ENCODE assay signal across 11 cellular contexts in genomic region chr10:117609095-117609821, GRCh38.
DNase-seq lines count a peak whose midpoint lies in the region; ATAC-seq and TF ChIP-seq lines count a peak whose summit lies in the region.
"Had no signal": no experiment of that assay in that cellular context is flagged by ENCODE, and none has a peak within 500 bp of the region (broad histone marks: within the 10 kb centered on the region; RNA-seq: fewer than 3 reads in every experiment).

No MANE protein-coding gene starts in this region.

- H3K4me1 ChIP-seq in PC-3 (ENCODE audit: insufficient read depth, low read length): peaks cover 17% of the 10 kb centered on the region
- H3K4me1 ChIP-seq: tibial nerve had no signal

- no peaks in the 10 kb centered on the region for H4K20me1 ChIP-seq in PC-3 (ENCODE audit: low read length)

- H3K27me3 Mint-ChIP-seq in activated CD8-positive, alpha-beta memory T cell treated with anti-CD3 and anti-CD28 coated beads, Interleukin-2, amount 10 ng/mL, durations not matched to agents 7 days and 5 days: no peaks in the 10 kb centered on the region

- no peaks in the 10 kb centered on the region for H3K36me3 Mint-ChIP-seq in activated CD8-positive, alpha-beta memory T cell treated with anti-CD3 and anti-CD28 coated beads, Interleukin-2, amount 10 ng/mL, durations not matched to agents 7 days and 5 days

- POLR2A ChIA-PET in PC-3 (lab: Charles Lee; ENCODE audit: unreplicated experiment): interaction anchor here (0.7 kb wide), 1 partner anchor 258 kb away, joined by 3 read pairs; no protein-coding TSS in a partner anchor

- no peaks in the 10 kb centered on the region for H3K79me2 ChIP-seq in PC-3 (ENCODE audit: low read length)

- peak overlapping the region; percentile 65 for H3K4me2 ChIP-seq in PC-3 (ENCODE audit: low read length)

- intact Hi-C loops in PC-3 (cut with micrococcal nuclease): loop anchor here (2.0 kb wide), 1 partner anchor 44 kb away; no protein-coding TSS in a partner anchor
- intact Hi-C loops in sciatic nerve (cut with DNase I): no loop called here

- H3K9me2 ChIP-seq in PC-3 (replicated peaks; ENCODE audit: low read length): no peaks in the 10 kb centered on the region

- no peak overlapping the region for H2AFZ ChIP-seq in PC-3 (ENCODE audit: low read length)

- H3K4me1 Mint-ChIP-seq in activated CD8-positive, alpha-beta memory T cell treated with anti-CD3 and anti-CD28 coated beads, Interleukin-2, amount 10 ng/mL, durations not matched to agents 7 days and 5 days: no peaks in the 10 kb centered on the region

- peak; percentile 93 for DNase-seq in PC-3
- DNase-seq in globus pallidus (ENCODE audit: low spot score): peak; percentile 16
- DNase-seq in sciatic nerve (ENCODE audit: low spot score): no peak
- no peak for DNase-seq in stimulated activated naive CD4-positive, alpha-beta T cell (lab: John Stamatoyannopoulos, UW)
- DNase-seq in activated CD8-positive, alpha-beta memory T cell treated with anti-CD3 and anti-CD28 coated beads, Interleukin-2, amount 10 ng/mL, durations not matched to agents 7 days and 5 days: no peak
- DNase-seq: activated CD4-positive, alpha-beta T cell treated with anti-CD3 and anti-CD28 coated beads, Interleukin-2, amount 50 U/mL, for 4 hours; NCI-H187 had no signal

- peak overlapping the region; percentile 28; the same call in 1 of the 2 replicates for H3K27ac ChIP-seq in PC-3 (ENCODE audit: low read length)

- no peaks in the 10 kb centered on the region for H3K27me3 ChIP-seq in PC-3 (ENCODE audit: low read length)
- H3K27me3 ChIP-seq: tibial nerve had no signal

- no peaks in the 10 kb centered on the region for H3K36me3 ChIP-seq in PC-3 (ENCODE audit: low read depth, low read length)
- H3K36me3 ChIP-seq: tibial nerve had no signal

- no peak overlapping the region for H3K9ac ChIP-seq in PC-3 (ENCODE audit: low read length)

- peaks cover 2% of the 10 kb centered on the region for H3K9me3 Mint-ChIP-seq in activated CD8-positive, alpha-beta memory T cell treated with anti-CD3 and anti-CD28 coated beads, Interleukin-2, amount 10 ng/mL, durations not matched to agents 7 days and 5 days (ENCODE audit: low read depth)

- TF ChIP-seq CTCF in PC-3 (conservative IDR thresholded peaks at IDR 0.05; ENCODE audit: low read depth, low read length): no peak

- H3K4me3 ChIP-seq in PC-3 (ENCODE audit: low read length): no peak overlapping the region
- H3K4me3 ChIP-seq: tibial nerve had no signal

- no peak overlapping the region for H3K27ac Mint-ChIP-seq in activated CD8-positive, alpha-beta memory T cell treated with anti-CD3 and anti-CD28 coated beads, Interleukin-2, amount 10 ng/mL, durations not matched to agents 7 days and 5 days

- H3K4me3 Mint-ChIP-seq in activated CD8-positive, alpha-beta memory T cell treated with anti-CD3 and anti-CD28 coated beads, Interleukin-2, amount 10 ng/mL, durations not matched to agents 7 days and 5 days: no peak overlapping the region

- CTCF ChIA-PET in PC-3 (lab: Charles Lee): interaction anchor here (0.6 kb wide), 1 partner anchor 91 kb away, joined by 4 read pairs; no protein-coding TSS in a partner anchor
- CTCF ChIA-PET in activated CD8-positive, alpha-beta memory T cell treated with anti-CD3 and anti-CD28 coated beads, Interleukin-2, amount 10 ng/mL, durations not matched to agents 7 days and 5 days (lab: Charles Lee): no interaction called here

- peak; percentile 59 for ATAC-seq in GM19035 (IDR thresholded peaks at IDR 0.05; ENCODE audit: unreplicated experiment)
- ATAC-seq in PC-3: peak; percentile 98
- peak; percentile 86 for ATAC-seq in sciatic nerve
- ATAC-seq in HG03175 (IDR thresholded peaks at IDR 0.05; ENCODE audit: unreplicated experiment): no peak
- no peak for ATAC-seq in HG02588 (IDR thresholded peaks at IDR 0.05; ENCODE audit: unreplicated experiment)
- ATAC-seq in activated CD8-positive, alpha-beta memory T cell treated with anti-CD3 and anti-CD28 coated beads, Interleukin-2, amount 10 ng/mL, durations not matched to agents 7 days and 5 days: no peak

- no peaks in the 10 kb centered on the region for H3F3A ChIP-seq in PC-3 (ENCODE audit: low read length, unreplicated experiment)

- H3K9me3 ChIP-seq in PC-3 (ENCODE audit: low read length): no peaks in the 10 kb centered on the region
- H3K9me3 ChIP-seq: tibial nerve had no signal

- no TSS peak for BruUV-seq in PC-3 (replicated peaks; lab: Mats Ljungman, UMichigan)

Comparison
In these comparisons a context has a peak if more than half of its experiments do, and no peak if none do; other contexts are left out.
1. ATAC-seq: peak in GM19035 (single experiment), PC-3 (single experiment) and sciatic nerve (single experiment); none in HG03175 (single experiment), HG02588 (single experiment) and activated CD8-positive, alpha-beta memory T cell treated with anti-CD3 and anti-CD28 coated beads, Interleukin-2, amount 10 ng/mL, durations not matched to agents 7 days and 5 days (single experiment).
2. DNase-seq: peak in PC-3 (single experiment) and globus pallidus (single experiment); none in sciatic nerve (single experiment), stimulated activated naive CD4-positive, alpha-beta T cell (0 of 6) and activated CD8-positive, alpha-beta memory T cell treated with anti-CD3 and anti-CD28 coated beads, Interleukin-2, amount 10 ng/mL, durations not matched to agents 7 days and 5 days (single experiment).